8 cellular contexts compared by ENCODE assay signal in the genomic region with DNA sequence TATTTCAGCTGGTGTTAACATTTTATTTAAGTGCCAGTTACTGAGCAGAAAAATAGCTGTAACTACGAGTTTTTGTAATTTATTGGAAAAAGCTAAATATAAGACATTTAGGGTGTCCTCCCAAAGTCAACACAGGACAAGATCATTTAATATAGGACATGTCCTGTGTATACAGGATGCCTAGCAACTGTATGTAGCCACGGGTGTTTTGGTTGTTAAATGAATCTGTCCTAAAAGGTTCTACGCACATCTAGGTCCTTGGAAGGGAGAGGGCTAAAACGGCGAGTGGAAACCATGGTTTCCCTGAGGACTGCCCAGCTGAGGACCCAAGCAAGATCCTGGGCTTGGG. TPM values are rescaled to one million over a fixed set of nuclear protein-coding genes. Genes with fewer than 3 reads are reported as not detected.
DNase-seq lines count a peak whose midpoint lies in the region; ATAC-seq and TF ChIP-seq lines count a peak whose summit lies in the region.

No MANE protein-coding gene starts in this region.

- H3K36me3 Mint-ChIP-seq in activated T-helper 17 cell treated with anti-CD3 and anti-CD28 coated beads, Interleukin-2, amount 50 U/mL, for 72 hours (ENCODE audit: low read depth) = peaks cover 35% of the 10 kb centered on the region

- peaks cover 15% of the 10 kb centered on the region for H3K4me1 Mint-ChIP-seq in activated T-helper 17 cell treated with anti-CD3 and anti-CD28 coated beads, Interleukin-2, amount 50 U/mL, for 72 hours

- H3K36me3 ChIP-seq in DND-41 (ENCODE audit: insufficient read depth, low read length) (peaks cover 10% of the 10 kb centered on the region; the same call in 1 of the 2 replicates), iPS-20b (ENCODE audit: insufficient read depth, low read depth, low read length) (peaks cover 18% of the 10 kb centered on the region), stomach (peaks cover 7 to 28% (median 25%) of the 10 kb centered on the region in 4 donors)

- H3K79me2 ChIP-seq in DND-41 (ENCODE audit: insufficient read depth, low read length) = peaks cover 7% of the 10 kb centered on the region

- intact Hi-C loops in stomach (cut with DNase I; ENCODE audit: low total_unique reads) = no loop called here

- 12 to 25% (median 20%) methylated on average over 5 of the region's 5 CpGs for WGBS in stomach, 5 donors

- H3K9me3 ChIP-seq in DND-41 (ENCODE audit: insufficient read depth, low read length, severe bottlenecking) (no peaks in the 10 kb centered on the region), iPS-20b (ENCODE audit: insufficient read depth, low read depth, low read length) (no peaks in the 10 kb centered on the region), stomach (no peaks in the 10 kb centered on the region)

- H3K4me3 Mint-ChIP-seq in activated T-helper 17 cell treated with anti-CD3 and anti-CD28 coated beads, Interleukin-2, amount 50 U/mL, for 72 hours = peak overlapping the region; percentile 99

- peak overlapping the region; percentile 93 for H3K4me2 ChIP-seq in DND-41 (ENCODE audit: insufficient read depth, low read length)

- peaks cover 6% of the 10 kb centered on the region for H3K9me3 Mint-ChIP-seq in activated T-helper 17 cell treated with anti-CD3 and anti-CD28 coated beads, Interleukin-2, amount 50 U/mL, for 72 hours

- peak overlapping the region; percentile 73 for H3K27ac ChIP-seq in DND-41 (ENCODE audit: low read length)
- peak overlapping the region; percentile 8 for H3K27ac ChIP-seq in iPS-20b (ENCODE audit: low read length)
- peak overlapping the region; percentile 88 to 94 (median 89) for H3K27ac ChIP-seq in stomach

- H3K9ac ChIP-seq in DND-41 (ENCODE audit: low read depth, low read length) (peak overlapping the region; percentile 83), iPS-20b (ENCODE audit: low read depth, low read length) (peak overlapping the region; percentile 94)

- no peak for TF ChIP-seq POLR2A in stomach (IDR thresholded peaks at IDR 0.05)

- H4K20me1 ChIP-seq in DND-41 (ENCODE audit: insufficient read depth, low read length) = no peaks in the 10 kb centered on the region

- no peak; the same call in 2 of the 3 replicates for ATAC-seq in DND-41 (ENCODE audit: insufficient read depth, low read depth)
- ATAC-seq in HG02763 (IDR thresholded peaks at IDR 0.05; ENCODE audit: unreplicated experiment) = peak; percentile 5
- ATAC-seq in activated T-helper 17 cell treated with anti-CD3 and anti-CD28 coated beads, Interleukin-2, amount 50 U/mL, for 72 hours (replicated peaks) = peak; percentile 34

- H3K4me1 ChIP-seq in DND-41 (ENCODE audit: insufficient read depth, low read length) (peaks cover 27% of the 10 kb centered on the region), iPS-20b (ENCODE audit: insufficient read depth, low read length) (peaks cover 3% of the 10 kb centered on the region; the same call in 1 of the 2 replicates), stomach (peaks cover 11 to 38% (median 30%) of the 10 kb centered on the region in 4 donors)

- TF ChIP-seq EP300 in stomach (IDR thresholded peaks at IDR 0.05) = no peak

- DNase-seq in DND-41 (no peak), stomach (no peak), A172 (ENCODE audit: low spot score) (no peak), NCI-H524 (lab: John Stamatoyannopoulos, UW) (no peak), HCEC 1CT (no peak)

- H3K27ac Mint-ChIP-seq in activated T-helper 17 cell treated with anti-CD3 and anti-CD28 coated beads, Interleukin-2, amount 50 U/mL, for 72 hours = peak overlapping the region; percentile 100

- no peaks in the 10 kb centered on the region for H3K27me3 Mint-ChIP-seq in activated T-helper 17 cell treated with anti-CD3 and anti-CD28 coated beads, Interleukin-2, amount 50 U/mL, for 72 hours

- H3K4me3 ChIP-seq in DND-41 (ENCODE audit: low read depth in 1 of 2, low read length in 2 of 2) = peak overlapping the region; percentile 56 to 80; a peak in 3 of 4 replicates
- peak overlapping the region; percentile 95 for H3K4me3 ChIP-seq in iPS-20b (ENCODE audit: low read length)
- peak overlapping the region; percentile 52 to 89 (median 68) for H3K4me3 ChIP-seq in stomach

- H2AFZ ChIP-seq in DND-41 (ENCODE audit: low read depth, low read length) = peak overlapping the region; percentile 91

- H3K27me3 ChIP-seq in DND-41 (ENCODE audit: insufficient read depth, low read length, poor library complexity) (no peaks in the 10 kb centered on the region), iPS-20b (ENCODE audit: insufficient read depth, low read length) (no peaks in the 10 kb centered on the region), stomach (no peaks in the 10 kb centered on the region)

- TF ChIP-seq CTCF in DND-41 (IDR thresholded peaks at IDR 0.05; ENCODE audit: borderline replicate concordance, extremely low read depth, low read length, poor library complexity, severe bottlenecking) (no peak), stomach (IDR thresholded peaks at IDR 0.05) (no peak)

RNA-seq across cellular contexts. Expression of gene ZNF621, which starts 0.6 kb away (rescaled TPM):
- total RNA-seq in activated T-helper 17 cell treated with anti-CD3 and anti-CD28 coated beads, Interleukin-2, amount 50 U/mL, for 72 hours = 10 to 100 TPM; 19.1 to 19.9 TPM
- total RNA-seq in stomach = 10 to 100 TPM in 4 of 5 donors, 1 to 10 TPM in 1; 6.7 to 56.0 (median 30.4) TPM
- 1 to 10 TPM; 5.7 to 9.0 (median 8.5) TPM for polyA plus RNA-seq in stomach
- 12.4 and 16.9 TPM in 2 replicates for total RNA-seq in A172 (2014; rRNA removed; shearing (Covaris generic))

RNA-seq across cellular contexts. Expression of gene ZNF620, which starts 18.4 kb away (rescaled TPM):
- 1 to 10 TPM; 2.3 to 3.6 TPM for total RNA-seq in activated T-helper 17 cell treated with anti-CD3 and anti-CD28 coated beads, Interleukin-2, amount 50 U/mL, for 72 hours
- total RNA-seq in stomach = 10 to 100 TPM in 1 of 5 donors, 1 to 10 TPM in 3, not detected in 1; 1.3 to 77.0 (median 4.2) TPM
- polyA plus RNA-seq in stomach = 1 to 10 TPM in 2 of 3 donors, under 1 TPM in 1; 0.92 to 1.9 (median 1.0) TPM
- total RNA-seq in A172 (2014; rRNA removed; shearing (Covaris generic)) = 2.5 and 2.7 TPM in 2 replicates

RNA-seq across cellular contexts. Expression of gene ZNF619, which starts 47.3 kb away (rescaled TPM):
- 1 to 10 TPM; 1.5 to 2.5 TPM for total RNA-seq in activated T-helper 17 cell treated with anti-CD3 and anti-CD28 coated beads, Interleukin-2, amount 50 U/mL, for 72 hours
- 100 to 1,000 TPM in 1 of 5 donors, 10 to 100 TPM in 2, 1 to 10 TPM in 2; 1.2 to 137 (median 11.0) TPM for total RNA-seq in stomach
- polyA plus RNA-seq in stomach = 1 to 10 TPM in 2 of 3 donors, under 1 TPM in 1; 0.83 to 1.5 (median 1.1) TPM
- total RNA-seq in A172 (2014; rRNA removed; shearing (Covaris generic)) = 4.9 and 5.1 TPM in 2 replicates

Comparison
In these comparisons a context has a peak if more than half of its experiments do, and no peak if none do; other contexts are left out.
1. H3K27ac ChIP-seq: peak in every context shown above with its lines; median percentile 89 in stomach; 73 in DND-41; 8 in iPS-20b.